ENCODE assay signal across 1 cellular context in genomic region chr19:39125554-39126311, GRCh38.
TF ChIP-seq lines count a peak whose summit lies in the region.

Gene PAK4, plus strand, starts transcription at chr19:39125786. Its CDS starts 43,768 bp downstream, at chr19:39169554.

TF ChIP-seq in WTC11, 78 proteins besides CTCF, POLR2A, EP300 and RAD21 (continued from another document and continues in another):
- TF ChIP-seq ARID4B (CRISPR knock-in tag; IDR thresholded peaks at IDR 0.05; ENCODE audit: borderline replicate concordance) (peak; percentile 79; the same call in 1 of the 2 replicates), ELF4 (CRISPR knock-in tag; IDR thresholded peaks at IDR 0.05; ENCODE audit: low read depth) (no peak), GTF2I (CRISPR knock-in tag; conservative IDR thresholded peaks at IDR 0.05) (no peak), ZNF423 (CRISPR knock-in tag; IDR thresholded peaks at IDR 0.05) (no peak), NR1H2 (CRISPR knock-in tag; IDR thresholded peaks at IDR 0.05) (no peak), ERG (CRISPR knock-in tag; IDR thresholded peaks at IDR 0.05) (no peak), AFF4 (CRISPR knock-in tag; IDR thresholded peaks at IDR 0.05; ENCODE audit: borderline replicate concordance) (no peak), PRDM15 (CRISPR knock-in tag; IDR thresholded peaks at IDR 0.05) (no peak), ESRRA (CRISPR knock-in tag; IDR thresholded peaks at IDR 0.05; ENCODE audit: borderline replicate concordance) (no peak), SMAD4 (CRISPR knock-in tag; IDR thresholded peaks at IDR 0.05) (no peak), KAT7 (CRISPR knock-in tag; IDR thresholded peaks at IDR 0.05; ENCODE audit: borderline replicate concordance) (no peak), JUN (CRISPR knock-in tag; IDR thresholded peaks at IDR 0.05) (no peak), PREB (CRISPR knock-in tag; IDR thresholded peaks at IDR 0.05; ENCODE audit: borderline replicate concordance) (no peak), HMGXB4 (CRISPR knock-in tag; IDR thresholded peaks at IDR 0.05) (peak; percentile 80), NFYB (CRISPR knock-in tag; conservative IDR thresholded peaks at IDR 0.05; ENCODE audit: low read depth) (peak; percentile 86), USF2 (CRISPR knock-in tag; IDR thresholded peaks at IDR 0.05) (no peak), OVOL2 (CRISPR knock-in tag; IDR thresholded peaks at IDR 0.05; ENCODE audit: borderline replicate concordance) (no peak), ZNF317 (CRISPR knock-in tag; IDR thresholded peaks at IDR 0.05; ENCODE audit: borderline replicate concordance, low read depth) (no peak), MXD4 (CRISPR knock-in tag; IDR thresholded peaks at IDR 0.05; ENCODE audit: borderline replicate concordance) (no peak)
- TF ChIP-seq, protein P1, sequence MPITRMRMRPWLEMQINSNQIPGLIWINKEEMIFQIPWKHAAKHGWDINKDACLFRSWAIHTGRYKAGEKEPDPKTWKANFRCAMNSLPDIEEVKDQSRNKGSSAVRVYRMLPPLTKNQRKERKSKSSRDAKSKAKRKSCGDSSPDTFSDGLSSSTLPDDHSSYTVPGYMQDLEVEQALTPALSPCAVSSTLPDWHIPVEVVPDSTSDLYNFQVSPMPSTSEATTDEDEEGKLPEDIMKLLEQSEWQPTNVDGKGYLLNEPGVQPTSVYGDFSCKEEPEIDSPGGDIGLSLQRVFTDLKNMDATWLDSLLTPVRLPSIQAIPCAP (CRISPR knock-in tag; IDR thresholded peaks at IDR 0.05), result 0 out of 2 replicates have a peak, but pooled peaks have one; percentile 33
- TF ChIP-seq, protein P2, sequence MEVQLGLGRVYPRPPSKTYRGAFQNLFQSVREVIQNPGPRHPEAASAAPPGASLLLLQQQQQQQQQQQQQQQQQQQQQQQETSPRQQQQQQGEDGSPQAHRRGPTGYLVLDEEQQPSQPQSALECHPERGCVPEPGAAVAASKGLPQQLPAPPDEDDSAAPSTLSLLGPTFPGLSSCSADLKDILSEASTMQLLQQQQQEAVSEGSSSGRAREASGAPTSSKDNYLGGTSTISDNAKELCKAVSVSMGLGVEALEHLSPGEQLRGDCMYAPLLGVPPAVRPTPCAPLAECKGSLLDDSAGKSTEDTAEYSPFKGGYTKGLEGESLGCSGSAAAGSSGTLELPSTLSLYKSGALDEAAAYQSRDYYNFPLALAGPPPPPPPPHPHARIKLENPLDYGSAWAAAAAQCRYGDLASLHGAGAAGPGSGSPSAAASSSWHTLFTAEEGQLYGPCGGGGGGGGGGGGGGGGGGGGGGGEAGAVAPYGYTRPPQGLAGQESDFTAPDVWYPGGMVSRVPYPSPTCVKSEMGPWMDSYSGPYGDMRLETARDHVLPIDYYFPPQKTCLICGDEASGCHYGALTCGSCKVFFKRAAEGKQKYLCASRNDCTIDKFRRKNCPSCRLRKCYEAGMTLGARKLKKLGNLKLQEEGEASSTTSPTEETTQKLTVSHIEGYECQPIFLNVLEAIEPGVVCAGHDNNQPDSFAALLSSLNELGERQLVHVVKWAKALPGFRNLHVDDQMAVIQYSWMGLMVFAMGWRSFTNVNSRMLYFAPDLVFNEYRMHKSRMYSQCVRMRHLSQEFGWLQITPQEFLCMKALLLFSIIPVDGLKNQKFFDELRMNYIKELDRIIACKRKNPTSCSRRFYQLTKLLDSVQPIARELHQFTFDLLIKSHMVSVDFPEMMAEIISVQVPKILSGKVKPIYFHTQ (CRISPR knock-in tag; IDR thresholded peaks at IDR 0.05), result no peak
- TF ChIP-seq, protein P3, sequence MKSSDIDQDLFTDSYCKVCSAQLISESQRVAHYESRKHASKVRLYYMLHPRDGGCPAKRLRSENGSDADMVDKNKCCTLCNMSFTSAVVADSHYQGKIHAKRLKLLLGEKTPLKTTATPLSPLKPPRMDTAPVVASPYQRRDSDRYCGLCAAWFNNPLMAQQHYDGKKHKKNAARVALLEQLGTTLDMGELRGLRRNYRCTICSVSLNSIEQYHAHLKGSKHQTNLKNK (CRISPR knock-in tag; IDR thresholded peaks at IDR 0.05), result no peak
- TF ChIP-seq, protein P4, sequence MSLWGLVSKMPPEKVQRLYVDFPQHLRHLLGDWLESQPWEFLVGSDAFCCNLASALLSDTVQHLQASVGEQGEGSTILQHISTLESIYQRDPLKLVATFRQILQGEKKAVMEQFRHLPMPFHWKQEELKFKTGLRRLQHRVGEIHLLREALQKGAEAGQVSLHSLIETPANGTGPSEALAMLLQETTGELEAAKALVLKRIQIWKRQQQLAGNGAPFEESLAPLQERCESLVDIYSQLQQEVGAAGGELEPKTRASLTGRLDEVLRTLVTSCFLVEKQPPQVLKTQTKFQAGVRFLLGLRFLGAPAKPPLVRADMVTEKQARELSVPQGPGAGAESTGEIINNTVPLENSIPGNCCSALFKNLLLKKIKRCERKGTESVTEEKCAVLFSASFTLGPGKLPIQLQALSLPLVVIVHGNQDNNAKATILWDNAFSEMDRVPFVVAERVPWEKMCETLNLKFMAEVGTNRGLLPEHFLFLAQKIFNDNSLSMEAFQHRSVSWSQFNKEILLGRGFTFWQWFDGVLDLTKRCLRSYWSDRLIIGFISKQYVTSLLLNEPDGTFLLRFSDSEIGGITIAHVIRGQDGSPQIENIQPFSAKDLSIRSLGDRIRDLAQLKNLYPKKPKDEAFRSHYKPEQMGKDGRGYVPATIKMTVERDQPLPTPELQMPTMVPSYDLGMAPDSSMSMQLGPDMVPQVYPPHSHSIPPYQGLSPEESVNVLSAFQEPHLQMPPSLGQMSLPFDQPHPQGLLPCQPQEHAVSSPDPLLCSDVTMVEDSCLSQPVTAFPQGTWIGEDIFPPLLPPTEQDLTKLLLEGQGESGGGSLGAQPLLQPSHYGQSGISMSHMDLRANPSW (CRISPR knock-in tag; conservative IDR thresholded peaks at IDR 0.05; ENCODE audit: low read depth), result no peak
